Comparison of ENCODE assay signal across 27 cellular contexts in the genomic region with DNA sequence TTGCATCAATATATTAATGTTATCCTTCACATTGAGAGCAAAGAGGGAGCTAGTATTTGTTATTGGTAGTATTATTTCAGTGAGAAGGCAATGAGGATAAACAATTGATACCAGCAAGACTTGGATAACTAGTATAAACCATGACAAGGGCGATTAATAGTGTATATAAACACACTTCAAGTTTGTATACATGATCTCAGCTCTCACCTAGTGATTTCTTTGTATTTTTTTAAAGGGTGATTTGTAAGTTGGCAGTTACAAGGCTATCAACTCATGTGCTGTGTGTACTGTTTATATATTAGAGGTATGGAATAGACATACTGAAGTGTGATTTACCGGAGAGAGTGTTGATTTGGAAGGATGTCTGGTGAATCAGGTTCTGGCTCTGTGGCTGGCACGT.
A peak's percentile ranks its signal among the peaks of the same experiment; 100 is the strongest.
DNase-seq lines count a peak whose midpoint lies in the region; ATAC-seq and TF ChIP-seq lines count a peak whose summit lies in the region.
"Had no signal": no experiment of that assay in that cellular context is flagged by ENCODE, and none has a peak within 500 bp of the region (broad histone marks: within the 10 kb centered on the region; RNA-seq: fewer than 3 reads in every experiment).

No MANE protein-coding gene starts in this region.

- H3K27me3 ChIP-seq in transverse colon (peaks cover 46% of the 10 kb centered on the region), A673 (replicated peaks; ENCODE audit: insufficient read depth, low read depth, low read length, poor library complexity) (peaks cover 94% of the 10 kb centered on the region)

- WGBS in transverse colon (ENCODE audit: low coverage in 1 of 2), 2 donors: 27 to 50% methylated on average over 3 of the region's 3 CpGs

- in situ Hi-C loops in transverse colon (cut with MboI; ENCODE audit: low pct_ligation_motif_present in 1 of 4, low pct_unique_long_range_greater_than_20kb in 1 of 4, low sequenced_read_pairs in 3 of 4): loop anchor here in 3 of 4 donors (10.0 kb wide), 3 partner anchors 125 to 295 kb away; no protein-coding TSS in a partner anchor

- H3K4me1 Mint-ChIP-seq in natural killer cell: peaks cover 6 to 14% of the 10 kb centered on the region in 2 donors
- peaks cover 20% of the 10 kb centered on the region in 2 donors for H3K4me1 Mint-ChIP-seq in natural killer cell treated with Interleukin-12 subunit alpha and Interleukin-12 subunit beta and Interleukin-15 and Interleukin-18, amount 100 ng/mL, for 72 hours (ENCODE audit: low read depth in 2 of 2)
- H3K4me1 Mint-ChIP-seq in activated T-helper 2 cell treated with anti-CD3 and anti-CD28 coated beads, Interferon-gamma antibody, Interleukin-2, Interleukin-4, amounts not matched to agents 10 μg/mL and 5 μg/mL and 100 μg/mL, durations not matched to agents 14 hours and 24 hours and 36 hours (ENCODE audit: low read depth): peaks cover 5% of the 10 kb centered on the region

- BruUV-seq in A673 (replicated peaks; lab: Mats Ljungman, UMichigan): no TSS peak

- POLR2A ChIA-PET in A673 (lab: Charles Lee; ENCODE audit: low non-redundant PET): no interaction called here

- H3K27ac Mint-ChIP-seq in natural killer cell: no peak overlapping the region
- no peak overlapping the region for H3K27ac Mint-ChIP-seq in natural killer cell treated with Interleukin-12 subunit alpha and Interleukin-12 subunit beta and Interleukin-15 and Interleukin-18, amount 100 ng/mL, for 72 hours
- no peak overlapping the region for H3K27ac Mint-ChIP-seq in activated T-helper 2 cell treated with anti-CD3 and anti-CD28 coated beads, Interferon-gamma antibody, Interleukin-2, Interleukin-4, amounts not matched to agents 10 μg/mL and 5 μg/mL and 100 μg/mL, durations not matched to agents 14 hours and 24 hours and 36 hours
- H3K27ac Mint-ChIP-seq: CD4-positive, alpha-beta memory T cell; H9; T-cell; T-helper 2 cell treated with Interferon-gamma antibody and Interleukin-4, amounts not matched to agents 5 μg/mL and 100 μg/mL, for 36 hours had no signal

- no peaks in the 10 kb centered on the region for H3K27me3 Mint-ChIP-seq in natural killer cell (ENCODE audit: low read depth in 2 of 2)
- H3K27me3 Mint-ChIP-seq in natural killer cell treated with Interleukin-12 subunit alpha and Interleukin-12 subunit beta and Interleukin-15 and Interleukin-18, amount 100 ng/mL, for 72 hours: peaks cover 7 to 11% of the 10 kb centered on the region in 2 donors
- H3K27me3 Mint-ChIP-seq in activated T-helper 2 cell treated with anti-CD3 and anti-CD28 coated beads, Interferon-gamma antibody, Interleukin-2, Interleukin-4, amounts not matched to agents 10 μg/mL and 5 μg/mL and 100 μg/mL, durations not matched to agents 14 hours and 24 hours and 36 hours (ENCODE audit: low read depth): peaks cover 10% of the 10 kb centered on the region

- H3K4me1 ChIP-seq in transverse colon: peaks cover 0 to 16% (median 9%) of the 10 kb centered on the region in 4 donors
- peaks cover 11% of the 10 kb centered on the region for H3K4me1 ChIP-seq in A673 (ENCODE audit: insufficient read depth, low read length, poor library complexity, severe bottlenecking)
- H3K4me1 ChIP-seq: Caco-2, SJCRH30 had no signal

- no peak overlapping the region for H3K27ac ChIP-seq in transverse colon
- no peak overlapping the region for H3K27ac ChIP-seq in A673 (ENCODE audit: low read depth, low read length, poor library complexity, severe bottlenecking)
- H3K27ac ChIP-seq: BLaER1 treated with 17β-estradiol and CSF1 and Interleukin-3, amounts not matched to agents 10 nM and 100 nM; GM23248; HL-60; SJCRH30 had no signal

- intact Hi-C loops in natural killer cell (cut with micrococcal nuclease): loop anchor here (5.0 kb wide), 1 partner anchor 288 kb away; no protein-coding TSS in a partner anchor
- intact Hi-C loops in transverse colon (cut with DNase I; ENCODE audit: low total_unique reads): loop anchor here (10.0 kb wide), 1 partner anchor 285 kb away; no protein-coding TSS in a partner anchor
- intact Hi-C loops in activated T-helper 2 cell treated with anti-CD3 and anti-CD28 coated beads, Interferon-gamma antibody, Interleukin-2, Interleukin-4, amounts not matched to agents 10 μg/mL and 5 μg/mL and 100 μg/mL, durations not matched to agents 14 hours and 24 hours and 36 hours (cut with micrococcal nuclease): loop anchor here (10.0 kb wide), 1 partner anchor 515 kb away; no protein-coding TSS in a partner anchor
- intact Hi-C loops in A673 (cut with micrococcal nuclease; ENCODE audit: unreplicated experiment): loop anchor here (5.0 kb wide), 1 partner anchor 123 kb away; no protein-coding TSS in a partner anchor

- H3K9me3 ChIP-seq in transverse colon (no peaks in the 10 kb centered on the region), A673 (ENCODE audit: low read depth, low read length, poor library complexity, severe bottlenecking) (no peaks in the 10 kb centered on the region)
- H3K9me3 ChIP-seq: BLaER1 treated with 17β-estradiol and CSF1 and Interleukin-3, amounts not matched to agents 10 nM and 100 nM; Caco-2; SJCRH30 had no signal

- CTCF ChIA-PET in A673 (lab: Charles Lee): no interaction called here

- TF ChIP-seq POLR2A in transverse colon (IDR thresholded peaks at IDR 0.05): no peak

- TF ChIP-seq EP300 in transverse colon (IDR thresholded peaks at IDR 0.05; ENCODE audit: low read depth): no peak

- H3K36me3 ChIP-seq in transverse colon (no peaks in the 10 kb centered on the region), A673 (ENCODE audit: insufficient read depth, low read length, poor library complexity, severe bottlenecking) (no peaks in the 10 kb centered on the region)
- H3K36me3 ChIP-seq: BLaER1 treated with 17β-estradiol and CSF1 and Interleukin-3, amounts not matched to agents 10 nM and 100 nM; SJCRH30 had no signal

- ATAC-seq in natural killer cell: no peak
- no peak for ATAC-seq in natural killer cell treated with Interleukin-12 subunit alpha and Interleukin-12 subunit beta and Interleukin-15 and Interleukin-18, amount 100 ng/mL, for 72 hours
- ATAC-seq: HepG2, K562, T-cell had no signal

- no peaks in the 10 kb centered on the region for H3K9me3 Mint-ChIP-seq in natural killer cell
- H3K9me3 Mint-ChIP-seq in natural killer cell treated with Interleukin-12 subunit alpha and Interleukin-12 subunit beta and Interleukin-15 and Interleukin-18, amount 100 ng/mL, for 72 hours: no peaks in the 10 kb centered on the region
- no peaks in the 10 kb centered on the region for H3K9me3 Mint-ChIP-seq in activated T-helper 2 cell treated with anti-CD3 and anti-CD28 coated beads, Interferon-gamma antibody, Interleukin-2, Interleukin-4, amounts not matched to agents 10 μg/mL and 5 μg/mL and 100 μg/mL, durations not matched to agents 14 hours and 24 hours and 36 hours
- H3K9me3 Mint-ChIP-seq: CD4-positive, alpha-beta memory T cell; H9; T-cell; T-helper 2 cell treated with Interferon-gamma antibody and Interleukin-4, amounts not matched to agents 5 μg/mL and 100 μg/mL, for 36 hours had no signal

- no peak for TF ChIP-seq CTCF in natural killer cell (IDR thresholded peaks at IDR 0.05)
- TF ChIP-seq CTCF in transverse colon (IDR thresholded peaks at IDR 0.05): no peak
- TF ChIP-seq CTCF in A673 (conservative IDR thresholded peaks at IDR 0.05; ENCODE audit: low read depth, low read length): no peak

- H3K36me3 Mint-ChIP-seq in natural killer cell: no peaks in the 10 kb centered on the region
- H3K36me3 Mint-ChIP-seq in natural killer cell treated with Interleukin-12 subunit alpha and Interleukin-12 subunit beta and Interleukin-15 and Interleukin-18, amount 100 ng/mL, for 72 hours: no peaks in the 10 kb centered on the region
- H3K36me3 Mint-ChIP-seq in activated T-helper 2 cell treated with anti-CD3 and anti-CD28 coated beads, Interferon-gamma antibody, Interleukin-2, Interleukin-4, amounts not matched to agents 10 μg/mL and 5 μg/mL and 100 μg/mL, durations not matched to agents 14 hours and 24 hours and 36 hours (ENCODE audit: low read depth): peaks cover under 1% of the 10 kb centered on the region
- H3K36me3 Mint-ChIP-seq: CD4-positive, alpha-beta memory T cell; T-cell had no signal

- DNase-seq in natural killer cell: no peak
- no peak for DNase-seq in natural killer cell treated with Interleukin-12 subunit alpha and Interleukin-12 subunit beta and Interleukin-15 and Interleukin-18, amount 100 ng/mL, for 72 hours (ENCODE audit: low spot score)
- DNase-seq in NCI-H1105 treated with DMSO at 0.1 percent for 48 hours (lab: John Stamatoyannopoulos, UW): peak; percentile 49
- peak; percentile 51 for DNase-seq in NCI-H748 (lab: John Stamatoyannopoulos, UW; ENCODE audit: unreplicated experiment)
- DNase-seq in transverse colon: peak; percentile 24
- DNase-seq in activated T-helper 2 cell treated with anti-CD3 and anti-CD28 coated beads, Interferon-gamma antibody, Interleukin-2, Interleukin-4, amounts not matched to agents 10 μg/mL and 5 μg/mL and 100 μg/mL, durations not matched to agents 14 hours and 24 hours and 36 hours (ENCODE audit: low spot score): no peak
- DNase-seq in iPS-NIHi11 (ENCODE audit: low spot score): no peak
- DNase-seq in A673 (ENCODE audit: low spot score): no peak
- DNase-seq: ACHN; Caco-2; CD4-positive, alpha-beta memory T cell; DMS 273 treated with DMSO at 0.1 percent for 48 hours; GF-D8; GM23248; H9; MM.1S; NCI-H1048; NCI-H187; NCI-H446; NCI-H774; SJCRH30; T-cell had no signal

- H3K4me3 Mint-ChIP-seq in natural killer cell: peak overlapping the region; percentile 37
- no peak overlapping the region for H3K4me3 Mint-ChIP-seq in natural killer cell treated with Interleukin-12 subunit alpha and Interleukin-12 subunit beta and Interleukin-15 and Interleukin-18, amount 100 ng/mL, for 72 hours
- no peak overlapping the region for H3K4me3 Mint-ChIP-seq in activated T-helper 2 cell treated with anti-CD3 and anti-CD28 coated beads, Interferon-gamma antibody, Interleukin-2, Interleukin-4, amounts not matched to agents 10 μg/mL and 5 μg/mL and 100 μg/mL, durations not matched to agents 14 hours and 24 hours and 36 hours (ENCODE audit: low read depth)
- H3K4me3 Mint-ChIP-seq: CD4-positive, alpha-beta memory T cell; H9; T-cell; T-helper 2 cell treated with Interferon-gamma antibody and Interleukin-4, amounts not matched to agents 5 μg/mL and 100 μg/mL, for 36 hours had no signal

- no peak overlapping the region for H3K4me3 ChIP-seq in transverse colon
- no peak overlapping the region for H3K4me3 ChIP-seq in A673 (ENCODE audit: low read depth, low read length, poor library complexity, severe bottlenecking)
- H3K4me3 ChIP-seq: BLaER1 treated with 17β-estradiol and CSF1 and Interleukin-3, amounts not matched to agents 10 nM and 100 nM; GM23248; K562; SJCRH30 had no signal

Comparison
In these comparisons a context has a peak if more than half of its experiments do, and no peak if none do; other contexts are left out.
1. DNase-seq: peak in NCI-H1105 treated with DMSO at 0.1 percent for 48 hours (single experiment), NCI-H748 (single experiment) and transverse colon (single experiment); none in natural killer cell (single experiment), natural killer cell treated with Interleukin-12 subunit alpha and Interleukin-12 subunit beta and Interleukin-15 and Interleukin-18, amount 100 ng/mL, for 72 hours (single experiment), activated T-helper 2 cell treated with anti-CD3 and anti-CD28 coated beads, Interferon-gamma antibody, Interleukin-2, Interleukin-4, amounts not matched to agents 10 μg/mL and 5 μg/mL and 100 μg/mL, durations not matched to agents 14 hours and 24 hours and 36 hours (single experiment), iPS-NIHi11 (single experiment) and A673 (single experiment).